8 cellular contexts compared by ENCODE assay signal in the genomic region with DNA sequence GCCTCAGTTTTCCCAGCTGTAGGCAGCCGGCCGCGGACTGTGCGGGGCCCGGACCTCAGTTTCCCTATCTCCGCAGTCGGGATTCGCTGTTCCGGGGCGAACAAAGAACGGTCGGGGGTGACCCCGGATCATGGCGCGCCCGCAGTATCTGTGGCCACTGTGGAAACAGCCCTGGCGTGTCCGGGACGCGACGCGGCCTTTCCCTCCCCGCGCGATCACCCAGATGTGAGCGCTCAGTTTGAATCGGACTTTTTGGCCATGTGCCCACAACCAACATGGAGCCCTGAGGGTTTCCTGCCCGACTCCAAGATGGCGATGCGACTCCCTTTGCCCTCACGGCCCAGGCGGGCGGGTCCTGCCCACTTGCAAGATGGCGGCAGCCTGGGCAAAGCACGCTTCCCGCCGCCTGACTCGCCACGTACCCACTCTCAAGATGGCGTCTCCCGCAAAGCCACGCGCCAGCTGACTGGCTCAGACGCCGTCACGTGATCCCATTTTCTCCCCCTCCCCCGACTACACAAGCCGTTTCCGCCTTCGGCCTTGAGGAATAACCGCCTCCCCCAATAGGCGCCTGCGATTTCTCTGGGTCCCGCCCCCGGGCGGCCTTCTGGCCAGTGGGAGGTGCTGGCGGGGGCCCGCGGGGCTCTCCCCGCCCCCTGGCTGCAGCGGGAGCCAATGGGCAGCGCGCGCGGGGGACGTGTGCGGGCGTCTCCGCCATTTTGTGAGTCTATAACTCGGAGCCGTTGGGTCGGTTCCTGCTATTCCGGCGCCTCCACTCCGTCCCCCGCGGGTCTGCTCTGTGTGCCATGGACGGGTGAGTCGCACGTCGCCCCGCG. TPM values are rescaled to one million over a fixed set of nuclear protein-coding genes. Genes with fewer than 3 reads are reported as not detected.
DNase-seq lines count a peak whose midpoint lies in the region; FAIRE-seq and TF ChIP-seq lines count a peak whose summit lies in the region.

TSS of gene PTBP1 (plus strand) at position 761 of the 836 bp plus-strand sequence. CDS start at position 807, 46 bp downstream.

- H3K4me2 ChIP-seq in neuronal stem cell (ENCODE audit: insufficient read depth, low read length, poor library complexity, severe bottlenecking), result peak within 1 kb of the TSS; percentile 99

- H3K14ac ChIP-seq in neuronal stem cell (ENCODE audit: low read length), result peak within 1 kb of the TSS; percentile 84

- peak within 1 kb of the TSS; percentile 99 for H3K23ac ChIP-seq in neuronal stem cell (ENCODE audit: low read depth, low read length, poor library complexity)

- H2BK15ac ChIP-seq in neuronal stem cell (ENCODE audit: low read length), result peak within 1 kb of the TSS; percentile 81

- peaks cover 9% of the 10 kb centered on the region for H3K79me1 ChIP-seq in neuronal stem cell (ENCODE audit: low read depth, low read length)

- H3K4me3 ChIP-seq in NB4 (ENCODE audit: low read depth, low read length) (peak within 1 kb of the TSS; percentile 95), SK-N-MC (peak within 1 kb of the TSS; percentile 94), neuronal stem cell (ENCODE audit: low read length in 2 of 2) (peak within 1 kb of the TSS; percentile 89 to 98)

- DNase-seq in GM04503 (ENCODE audit: low read depth), result peak; percentile 97
- DNase-seq in HFFc6, result peak; percentile 100
- peak; percentile 99 for DNase-seq in NB4 (ENCODE audit: low read depth)
- peak; percentile 99 for DNase-seq in SK-N-MC (ENCODE audit: low read depth, low spot score)
- DNase-seq in activated naive CD4-positive, alpha-beta T cell treated with anti-CD3 and anti-CD28 coated beads, Interleukin-2, amount 10 ng/mL, durations not matched to agents 7 days and 5 days, result peak; percentile 100
- DNase-seq in frontal cortex (ENCODE audit: low spot score in 2 of 2), result peak; percentile 99
- DNase-seq in neuronal stem cell (ENCODE audit: low spot score), result peak; percentile 100

- H3K36me3 Mint-ChIP-seq in HFFc6 (ENCODE audit: low read depth), result peaks cover 27% of the 10 kb centered on the region
- H3K36me3 Mint-ChIP-seq in activated naive CD4-positive, alpha-beta T cell treated with anti-CD3 and anti-CD28 coated beads, Interleukin-2, amount 10 ng/mL, durations not matched to agents 7 days and 5 days, result peaks cover 26% of the 10 kb centered on the region

- TF ChIP-seq CTCF in HFFc6 (IDR thresholded peaks at IDR 0.05), result peak; percentile 60
- TF ChIP-seq CTCF in NB4 (IDR thresholded peaks at IDR 0.05; ENCODE audit: low read depth, low read length), result no peak
- TF ChIP-seq CTCF in subcutaneous adipose tissue (IDR thresholded peaks at IDR 0.05; ENCODE audit: low read depth), result no peak

- peaks cover 39% of the 10 kb centered on the region for H3K36me3 ChIP-seq in SK-N-MC (ENCODE audit: insufficient read depth, low read length)
- H3K36me3 ChIP-seq in neuronal stem cell (replicated peaks in 1 of 2; ENCODE audit: control insufficient read depth in 2 of 2, insufficient read depth in 2 of 2, low read length in 2 of 2), result peaks cover 21 to 38% of the 10 kb centered on the region in 2 donors

- H3K4ac ChIP-seq in neuronal stem cell (ENCODE audit: low read length), result no peak within 1 kb of the TSS

- TF ChIP-seq POLR2A in NB4 (IDR thresholded peaks at IDR 0.05; ENCODE audit: extremely low read depth, insufficient read length), result peak; percentile 67

- CTCF ChIA-PET in activated naive CD4-positive, alpha-beta T cell treated with anti-CD3 and anti-CD28 coated beads, Interleukin-2, amount 10 ng/mL, durations not matched to agents 7 days and 5 days (lab: Charles Lee), result no interaction called here

- peak within 1 kb of the TSS; percentile 93 for H3K4me3 Mint-ChIP-seq in HFFc6
- peak within 1 kb of the TSS; percentile 92 for H3K4me3 Mint-ChIP-seq in activated naive CD4-positive, alpha-beta T cell treated with anti-CD3 and anti-CD28 coated beads, Interleukin-2, amount 10 ng/mL, durations not matched to agents 7 days and 5 days

- peak within 1 kb of the TSS; percentile 96 for H4K8ac ChIP-seq in neuronal stem cell (ENCODE audit: low read depth, low read length)

- WGBS in neuronal stem cell (ENCODE audit: extremely low coverage in 2 of 2, insufficient read length in 2 of 2, insufficient replicate concordance in 1 of 2), 2 donors, result no CpG with 5 or more reads among the region's 83 CpGs

- H3K27me3 ChIP-seq in neuronal stem cell (ENCODE audit: control insufficient read depth in 3 of 3, insufficient read depth in 3 of 3, low read depth in 1 of 3, low read length in 3 of 3), result no peaks in the 10 kb centered on the region

- no peak within 1 kb of the TSS for H2BK12ac ChIP-seq in neuronal stem cell (ENCODE audit: low read length)

- peak within 1 kb of the TSS; percentile 92 for H3K27ac Mint-ChIP-seq in HFFc6
- H3K27ac Mint-ChIP-seq in activated naive CD4-positive, alpha-beta T cell treated with anti-CD3 and anti-CD28 coated beads, Interleukin-2, amount 10 ng/mL, durations not matched to agents 7 days and 5 days, result peak within 1 kb of the TSS; percentile 90

- H3K27me3 Mint-ChIP-seq in HFFc6 (ENCODE audit: insufficient read depth), result peaks cover 4% of the 10 kb centered on the region
- peaks cover 8% of the 10 kb centered on the region for H3K27me3 Mint-ChIP-seq in activated naive CD4-positive, alpha-beta T cell treated with anti-CD3 and anti-CD28 coated beads, Interleukin-2, amount 10 ng/mL, durations not matched to agents 7 days and 5 days

- peak within 1 kb of the TSS; percentile 99 for H3K18ac ChIP-seq in neuronal stem cell (ENCODE audit: low read length)

- H3K27ac ChIP-seq in SK-N-MC (peak within 1 kb of the TSS; percentile 98), neuronal stem cell (replicated peaks; ENCODE audit: low read length) (peak within 1 kb of the TSS; percentile 94)

- peaks cover 15 to 25% of the 10 kb centered on the region in 2 donors for H3K4me1 ChIP-seq in neuronal stem cell (ENCODE audit: control insufficient read depth in 2 of 2, insufficient read depth in 1 of 2, low read depth in 1 of 2, low read length in 2 of 2)

- H2BK5ac ChIP-seq in neuronal stem cell (ENCODE audit: low read length), result peak within 1 kb of the TSS; percentile 87

- FAIRE-seq in frontal cortex (lab: Jason Lieb, UNC), result peak; percentile 95

- H2AFZ ChIP-seq in neuronal stem cell (ENCODE audit: low read length), result peak within 1 kb of the TSS; percentile 96

- peaks cover 25% of the 10 kb centered on the region for H3K4me1 Mint-ChIP-seq in HFFc6 (ENCODE audit: low read depth)
- peaks cover 31% of the 10 kb centered on the region for H3K4me1 Mint-ChIP-seq in activated naive CD4-positive, alpha-beta T cell treated with anti-CD3 and anti-CD28 coated beads, Interleukin-2, amount 10 ng/mL, durations not matched to agents 7 days and 5 days

- no peaks in the 10 kb centered on the region for H3K9me3 ChIP-seq in SK-N-MC (ENCODE audit: low read depth, low read length)
- no peaks in the 10 kb centered on the region for H3K9me3 ChIP-seq in neuronal stem cell (replicated peaks in 1 of 2; ENCODE audit: control insufficient read depth in 2 of 2, insufficient read depth in 1 of 2, low read depth in 1 of 2, low read length in 2 of 2)

- H3K9me3 Mint-ChIP-seq in HFFc6, result no peaks in the 10 kb centered on the region
- no peaks in the 10 kb centered on the region for H3K9me3 Mint-ChIP-seq in activated naive CD4-positive, alpha-beta T cell treated with anti-CD3 and anti-CD28 coated beads, Interleukin-2, amount 10 ng/mL, durations not matched to agents 7 days and 5 days

- H3K9ac ChIP-seq in SK-N-MC (ENCODE audit: insufficient read length), result peak within 1 kb of the TSS; percentile 97
- H3K9ac ChIP-seq in neuronal stem cell (ENCODE audit: low read depth, low read length, poor library complexity), result peak within 1 kb of the TSS; percentile 97

- peak within 1 kb of the TSS; percentile 100 for H2AK5ac ChIP-seq in neuronal stem cell (ENCODE audit: low read depth, low read length)

- H4K91ac ChIP-seq in neuronal stem cell (ENCODE audit: low read depth, low read length, poor library complexity), result peak within 1 kb of the TSS; percentile 85

- no peak within 1 kb of the TSS for H2BK120ac ChIP-seq in neuronal stem cell (ENCODE audit: low read depth, low read length)

RNA-seq across cellular contexts. Expression of gene PTBP1, which starts in this region (rescaled TPM):
- 100 to 1,000 TPM; 307 to 421 (median 380) TPM for total RNA-seq in HFFc6 (2021; fragmentation: NEBNext Ultra II Directional; extraction: Animal tissue kit (Norgen Biotek cat#: 25700))
- total RNA-seq in frontal cortex (28.1 TPM), subcutaneous adipose tissue (100 to 1,000 TPM in 1 of 4 donors, 10 to 100 TPM in 3; 77.5 to 108 (median 87.8) TPM)
- polyA plus RNA-seq in neuronal stem cell (2013, experiment 1 of 2), result 412 TPM
- 415 TPM for polyA plus RNA-seq in neuronal stem cell (2013, experiment 2 of 2)

Comparison
In these comparisons a context has a peak if more than half of its experiments do, and no peak if none do; other contexts are left out.
1. Peak in every context shown above with its lines: DNase-seq, H3K4me3 ChIP-seq and H3K27ac ChIP-seq.